ENCODE assay signal across 21 cellular contexts in genomic region chrX:22634081-22634480, GRCh38.
DNase-seq lines count a peak whose midpoint lies in the region; ATAC-seq and TF ChIP-seq lines count a peak whose summit lies in the region.
"Had no signal": no experiment of that assay in that cellular context is flagged by ENCODE, and none has a peak within 500 bp of the region (broad histone marks: within the 10 kb centered on the region; RNA-seq: fewer than 3 reads in every experiment).

No MANE protein-coding gene starts in this region.

- H3K4me1 Mint-ChIP-seq in stimulated activated naive B cell treated with anti-CD40 and anti-IgM and Interleukin-4, amounts not matched to agents 10 μg/mL and 1 μg/mL and 100 μg/mL, for 72 hours: no peaks in the 10 kb centered on the region
- H3K4me1 Mint-ChIP-seq: activated CD4-positive, alpha-beta T cell treated with anti-CD3 and anti-CD28 coated beads, Interleukin-2, amount 10 ng/mL, durations not matched to agents 24 days and 14 days; central memory CD8-positive, alpha-beta T cell; stimulated activated naive CD8-positive, alpha-beta T cell treated with anti-CD3 and anti-CD28 coated beads, Interleukin-15, amount 100 ng/mL, for 72 hours had no signal

- no peak for TF ChIP-seq CTCF in tibial nerve (IDR thresholded peaks at IDR 0.05)

- no peak overlapping the region for H3K4me3 ChIP-seq in skeletal muscle satellite cell (ENCODE audit: low read length)
- H3K4me3 ChIP-seq in tibial nerve: no peak overlapping the region
- H3K4me3 ChIP-seq: BLaER1 treated with 17β-estradiol and CSF1 and Interleukin-3, amounts not matched to agents 10 nM and 100 nM; heart left ventricle; SJSA1 had no signal

- H3K36me3 Mint-ChIP-seq in stimulated activated naive B cell treated with anti-CD40 and anti-IgM and Interleukin-4, amounts not matched to agents 10 μg/mL and 1 μg/mL and 100 μg/mL, for 72 hours: no peaks in the 10 kb centered on the region
- H3K36me3 Mint-ChIP-seq: activated naive CD4-positive, alpha-beta T cell treated with anti-CD3 and anti-CD28 coated beads, Interleukin-2, amount 50 U/mL, for 72 hours had no signal

- DNase-seq in ELR (ENCODE audit: low read depth): peak; percentile 65
- DNase-seq in amniotic epithelial cell (ENCODE audit: low read depth): peak; percentile 71
- DNase-seq in foreskin melanocyte: peak; percentile 85
- no peak for DNase-seq in stimulated activated naive B cell treated with anti-CD40 and anti-IgM and Interleukin-4, amounts not matched to agents 10 μg/mL and 1 μg/mL and 100 μg/mL, for 72 hours
- DNase-seq in tibial nerve (ENCODE audit: low spot score in 2 of 2): no peak
- no peak for DNase-seq in left lobe of liver (ENCODE audit: low spot score)
- DNase-seq: activated CD4-positive, alpha-beta T cell treated with anti-CD3 and anti-CD28 coated beads, Interleukin-2, amount 10 ng/mL, durations not matched to agents 24 days and 14 days; activated T-cell treated with anti-CD3 and anti-CD28 coated beads for 4 hours; heart left ventricle; midbrain; NCI-H187; NCI-H524 treated with DMSO at 0.1 percent for 48 hours; nucleus accumbens; stimulated activated naive CD8-positive, alpha-beta T cell treated with anti-CD3 and anti-CD28 coated beads, Interleukin-15, amount 100 ng/mL, for 72 hours; T1000 had no signal

- H3K27ac ChIP-seq in tibial nerve: no peak overlapping the region
- H3K27ac ChIP-seq: BLaER1 treated with 17β-estradiol and CSF1 and Interleukin-3, amounts not matched to agents 10 nM and 100 nM; SJSA1 had no signal

- TF ChIP-seq POLR2A in tibial nerve (IDR thresholded peaks at IDR 0.05): no peak

- no peak overlapping the region for H3K4me3 Mint-ChIP-seq in stimulated activated naive B cell treated with anti-CD40 and anti-IgM and Interleukin-4, amounts not matched to agents 10 μg/mL and 1 μg/mL and 100 μg/mL, for 72 hours
- H3K4me3 Mint-ChIP-seq: activated CD4-positive, alpha-beta T cell treated with anti-CD3 and anti-CD28 coated beads, Interleukin-2, amount 10 ng/mL, durations not matched to agents 24 days and 14 days; central memory CD8-positive, alpha-beta T cell; stimulated activated naive CD8-positive, alpha-beta T cell treated with anti-CD3 and anti-CD28 coated beads, Interleukin-15, amount 100 ng/mL, for 72 hours had no signal

- H3K4me1 ChIP-seq in skeletal muscle satellite cell (ENCODE audit: control insufficient read depth, insufficient read depth, low read length) (peaks cover 10% of the 10 kb centered on the region), tibial nerve (no peaks in the 10 kb centered on the region)
- H3K4me1 ChIP-seq: BLaER1 treated with 17β-estradiol and CSF1 and Interleukin-3, amounts not matched to agents 10 nM and 100 nM; SJSA1 had no signal

- peaks cover 0 to 8% of the 10 kb centered on the region in 2 donors for H3K27me3 Mint-ChIP-seq in stimulated activated naive B cell treated with anti-CD40 and anti-IgM and Interleukin-4, amounts not matched to agents 10 μg/mL and 1 μg/mL and 100 μg/mL, for 72 hours
- H3K27me3 Mint-ChIP-seq: activated CD4-positive, alpha-beta T cell treated with anti-CD3 and anti-CD28 coated beads, Interleukin-2, amount 10 ng/mL, durations not matched to agents 24 days and 14 days; central memory CD8-positive, alpha-beta T cell; stimulated activated naive CD8-positive, alpha-beta T cell treated with anti-CD3 and anti-CD28 coated beads, Interleukin-15, amount 100 ng/mL, for 72 hours had no signal

- H3K27ac Mint-ChIP-seq in stimulated activated naive B cell treated with anti-CD40 and anti-IgM and Interleukin-4, amounts not matched to agents 10 μg/mL and 1 μg/mL and 100 μg/mL, for 72 hours: no peak overlapping the region
- H3K27ac Mint-ChIP-seq: activated CD4-positive, alpha-beta T cell treated with anti-CD3 and anti-CD28 coated beads, Interleukin-2, amount 10 ng/mL, durations not matched to agents 24 days and 14 days; activated naive CD4-positive, alpha-beta T cell treated with anti-CD3 and anti-CD28 coated beads, Interleukin-2, amount 50 U/mL, for 72 hours; stimulated activated naive CD8-positive, alpha-beta T cell treated with anti-CD3 and anti-CD28 coated beads, Interleukin-15, amount 100 ng/mL, for 72 hours had no signal

- peak overlapping the region; percentile 45 for H3K9ac ChIP-seq in skeletal muscle satellite cell (ENCODE audit: low read depth, low read length)
- H3K9ac ChIP-seq: BLaER1 treated with 17β-estradiol and CSF1 and Interleukin-3, amounts not matched to agents 10 nM and 100 nM had no signal

- 45 to 53% methylated on average over 4 of the region's 4 CpGs for WGBS in tibial nerve, 2 donors

- H3K9me3 ChIP-seq in skeletal muscle satellite cell (replicated peaks; ENCODE audit: low read length) (no peaks in the 10 kb centered on the region), tibial nerve (no peaks in the 10 kb centered on the region)
- H3K9me3 ChIP-seq: heart left ventricle, SJSA1 had no signal

- no peak for TF ChIP-seq EP300 in tibial nerve (IDR thresholded peaks at IDR 0.05)

- H3K4me2 ChIP-seq in skeletal muscle satellite cell (ENCODE audit: low read length): no peak overlapping the region
- H3K4me2 ChIP-seq: BLaER1 treated with 17β-estradiol and CSF1 and Interleukin-3, amounts not matched to agents 10 nM and 100 nM had no signal

- H3K9me3 Mint-ChIP-seq in stimulated activated naive B cell treated with anti-CD40 and anti-IgM and Interleukin-4, amounts not matched to agents 10 μg/mL and 1 μg/mL and 100 μg/mL, for 72 hours: no peaks in the 10 kb centered on the region
- H3K9me3 Mint-ChIP-seq: activated CD4-positive, alpha-beta T cell treated with anti-CD3 and anti-CD28 coated beads, Interleukin-2, amount 10 ng/mL, durations not matched to agents 24 days and 14 days had no signal

- H3K36me3 ChIP-seq in skeletal muscle satellite cell (ENCODE audit: insufficient read depth, low read length) (no peaks in the 10 kb centered on the region), tibial nerve (no peaks in the 10 kb centered on the region)
- H3K36me3 ChIP-seq: BLaER1 treated with 17β-estradiol and CSF1 and Interleukin-3, amounts not matched to agents 10 nM and 100 nM; heart left ventricle; SJSA1 had no signal

- H3K27me3 ChIP-seq in skeletal muscle satellite cell (ENCODE audit: control insufficient read depth, insufficient read depth, low read length) (no peaks in the 10 kb centered on the region), tibial nerve (peaks cover 0 to 5% of the 10 kb centered on the region in 2 donors)
- H3K27me3 ChIP-seq: BLaER1 treated with 17β-estradiol and CSF1 and Interleukin-3, amounts not matched to agents 10 nM and 100 nM; SJSA1 had no signal

- no peak for ATAC-seq in stimulated activated naive B cell treated with anti-CD40 and anti-IgM and Interleukin-4, amounts not matched to agents 10 μg/mL and 1 μg/mL and 100 μg/mL, for 72 hours (replicated peaks)
- ATAC-seq in HG03025 (IDR thresholded peaks at IDR 0.05; ENCODE audit: low FRiP score, unreplicated experiment) (no peak), left lobe of liver (no peak)
- ATAC-seq: activated naive CD4-positive, alpha-beta T cell treated with anti-CD3 and anti-CD28 coated beads, Interleukin-2, amount 50 U/mL, for 72 hours; stimulated activated naive CD8-positive, alpha-beta T cell treated with anti-CD3 and anti-CD28 coated beads, Interleukin-15, amount 100 ng/mL, for 72 hours had no signal

Comparison
In these comparisons a context has a peak if more than half of its experiments do, and no peak if none do; other contexts are left out.
1. DNase-seq: peak in ELR (single experiment), amniotic epithelial cell (single experiment) and foreskin melanocyte (single experiment); none in stimulated activated naive B cell treated with anti-CD40 and anti-IgM and Interleukin-4, amounts not matched to agents 10 μg/mL and 1 μg/mL and 100 μg/mL, for 72 hours (single experiment), tibial nerve (0 of 2) and left lobe of liver (single experiment).